In genomic region chr6:27251672-27252251, GRCh38 we compare ENCODE assay signal across 1 cellular context.
TF ChIP-seq lines count a peak whose summit lies in the region.

No MANE protein-coding gene starts in this region.

TF ChIP-seq in K562, 482 proteins besides CTCF, POLR2A, EP300 and RAD21 (continued from another document and continues in another):
- TF ChIP-seq GATAD2B (IDR thresholded peaks at IDR 0.05; ENCODE audit: borderline replicate concordance) (no peak), MAFF (IDR thresholded peaks at IDR 0.05; ENCODE audit: low read length) (no peak), ZBTB43 (CRISPR knock-in tag; IDR thresholded peaks at IDR 0.05) (no peak), HCFC1 (IDR thresholded peaks at IDR 0.05; ENCODE audit: low read depth, low read length) (peak; percentile 66), ZNF589 (CRISPR knock-in tag; IDR thresholded peaks at IDR 0.05; ENCODE audit: low read depth) (no peak), RBBP5 (IDR thresholded peaks at IDR 0.05; ENCODE audit: borderline replicate concordance, insufficient read depth, low read length, poor library complexity, severe bottlenecking) (peak; percentile 1), SMAD3 (CRISPR knock-in tag; conservative IDR thresholded peaks at IDR 0.05) (no peak), CUX1 (CRISPR knock-in tag; IDR thresholded peaks at IDR 0.05) (no peak), CCNT2 (IDR thresholded peaks at IDR 0.05; ENCODE audit: borderline replicate concordance, extremely low read depth, insufficient read length, low read depth, low read length) (peak; percentile 71), MYBL2 (IDR thresholded peaks at IDR 0.05; ENCODE audit: low read depth) (no peak), MYBL2 (CRISPR knock-in tag; IDR thresholded peaks at IDR 0.05; ENCODE audit: borderline replicate concordance) (no peak), KLF10 (CRISPR knock-in tag; IDR thresholded peaks at IDR 0.05) (no peak), GMEB1 (CRISPR knock-in tag; IDR thresholded peaks at IDR 0.05) (no peak), ZNF143 (CRISPR knock-in tag; IDR thresholded peaks at IDR 0.05) (peak; percentile 52; the same call in 1 of the 2 replicates), SRSF1 (IDR thresholded peaks at IDR 0.05; ENCODE audit: low read depth, low read length) (0 out of 2 replicates have a peak, but pooled peaks have one; percentile 39), SRSF3 (IDR thresholded peaks at IDR 0.05; ENCODE audit: insufficient read depth, low read length) (no peak), TAF15 (IDR thresholded peaks at IDR 0.05; ENCODE audit: low read depth, low read length) (no peak), ZNF184 (CRISPR knock-in tag; IDR thresholded peaks at IDR 0.05) (no peak), HNRNPL (IDR thresholded peaks at IDR 0.05; ENCODE audit: low read depth, low read length) (no peak), PTRF (tag; IDR thresholded peaks at IDR 0.05) (no peak), TBP (optimal IDR thresholded peaks at IDR 0.05; ENCODE audit: low read depth, low read length) (peak; percentile 51), TOE1 (IDR thresholded peaks at IDR 0.05; ENCODE audit: borderline replicate concordance) (peak; percentile 62; the same call in 1 of the 2 replicates), TOE1 (CRISPR knock-in tag; IDR thresholded peaks at IDR 0.05; ENCODE audit: borderline replicate concordance, low read depth) (no peak), STAT5A (IDR thresholded peaks at IDR 0.05; ENCODE audit: borderline replicate concordance, low read length) (no peak; the same call in 1 of the 2 replicates), THRA (IDR thresholded peaks at IDR 0.05) (no peak), KAT8 (IDR thresholded peaks at IDR 0.05; ENCODE audit: low read depth) (no peak), HNRNPH1 (optimal IDR thresholded peaks at IDR 0.05; ENCODE audit: low read depth, low read length) (no peak), TBL1XR1 (IDR thresholded peaks at IDR 0.05; ENCODE audit: low read length in 2 of 2) (no peak), HEY1 (CRISPR knock-in tag; IDR thresholded peaks at IDR 0.05; ENCODE audit: borderline replicate concordance) (no peak; the same call in 1 of the 2 replicates), FOXK1 (CRISPR knock-in tag; IDR thresholded peaks at IDR 0.05; ENCODE audit: borderline replicate concordance) (no peak), ELF4 (CRISPR knock-in tag; IDR thresholded peaks at IDR 0.05) (0 out of 2 replicates have a peak, but pooled peaks have one; percentile 15), RUNX1 (IDR thresholded peaks at IDR 0.05; ENCODE audit: low read depth) (no peak), MXD1 (CRISPR knock-in tag; IDR thresholded peaks at IDR 0.05; ENCODE audit: borderline replicate concordance, poor library complexity, severe bottlenecking) (no peak), MTA3 (IDR thresholded peaks at IDR 0.05; ENCODE audit: borderline replicate concordance) (peak; percentile 89), MIER1 (IDR thresholded peaks at IDR 0.05; ENCODE audit: low read depth) (no peak; the same call in 1 of the 2 replicates), PURB (CRISPR knock-in tag; IDR thresholded peaks at IDR 0.05; ENCODE audit: low read depth) (no peak), CHD1 (IDR thresholded peaks at IDR 0.05; ENCODE audit: low read length) (no peak), SUPT5H (IDR thresholded peaks at IDR 0.05) (peak; percentile 77), SMAD4 (CRISPR knock-in tag; conservative IDR thresholded peaks at IDR 0.05) (peak; percentile 82), NR0B1 (IDR thresholded peaks at IDR 0.05; ENCODE audit: partially characterized antibody) (no peak), SLC30A9 (CRISPR knock-in tag; IDR thresholded peaks at IDR 0.05) (no peak), L3MBTL2 (IDR thresholded peaks at IDR 0.05) (peak; percentile 88), POLR3A (IDR thresholded peaks at IDR 0.05; ENCODE audit: borderline replicate concordance, extremely low read depth, insufficient read depth, insufficient read length) (no peak), PCBP1 (IDR thresholded peaks at IDR 0.05; ENCODE audit: low read depth, low read length, poor library complexity, severe bottlenecking) (no peak), CBX2 (IDR thresholded peaks at IDR 0.05; ENCODE audit: insufficient read depth, low read length, poor library complexity, severe bottlenecking) (no peak), PHTF2 (CRISPR knock-in tag; IDR thresholded peaks at IDR 0.05) (no peak), ZBED1 (IDR thresholded peaks at IDR 0.05) (no peak), HMGXB4 (CRISPR knock-in tag; IDR thresholded peaks at IDR 0.05) (peak; percentile 87; the same call in 1 of the 2 replicates), CCAR2 (IDR thresholded peaks at IDR 0.05; ENCODE audit: low read depth, low read length) (no peak), ELK1 (CRISPR knock-in tag; IDR thresholded peaks at IDR 0.05) (no peak), RFX5 (IDR thresholded peaks at IDR 0.05; ENCODE audit: low read depth, low read length) (no peak), NRF1 (conservative IDR thresholded peaks at IDR 0.05 in 1 of 2, IDR thresholded peaks at IDR 0.05 in 1 of 2) (peak; percentile 83 to 86), ZNF212 (CRISPR knock-in tag; IDR thresholded peaks at IDR 0.05) (no peak), KLF1 (tag; IDR thresholded peaks at IDR 0.05) (peak; percentile 84), ARID2 (IDR thresholded peaks at IDR 0.05) (peak; percentile 65; the same call in 1 of the 2 replicates), ZNF146 (CRISPR knock-in tag; IDR thresholded peaks at IDR 0.05; ENCODE audit: unreplicated experiment) (no peak), ZNF121 (CRISPR knock-in tag; conservative IDR thresholded peaks at IDR 0.05) (no peak), ZNF740 (CRISPR knock-in tag; IDR thresholded peaks at IDR 0.05) (peak; percentile 83), ZNF740 (tag; IDR thresholded peaks at IDR 0.05) (no peak; a peak in 1 of 4 replicates), ZKSCAN1 (IDR thresholded peaks at IDR 0.05; ENCODE audit: low read depth, low read length) (peak; percentile 73; the same call in 1 of the 2 replicates), EGR1 (conservative IDR thresholded peaks at IDR 0.05) (peak; percentile 64)
